ENCODE assay signal across 19 cellular contexts in the genomic region with DNA sequence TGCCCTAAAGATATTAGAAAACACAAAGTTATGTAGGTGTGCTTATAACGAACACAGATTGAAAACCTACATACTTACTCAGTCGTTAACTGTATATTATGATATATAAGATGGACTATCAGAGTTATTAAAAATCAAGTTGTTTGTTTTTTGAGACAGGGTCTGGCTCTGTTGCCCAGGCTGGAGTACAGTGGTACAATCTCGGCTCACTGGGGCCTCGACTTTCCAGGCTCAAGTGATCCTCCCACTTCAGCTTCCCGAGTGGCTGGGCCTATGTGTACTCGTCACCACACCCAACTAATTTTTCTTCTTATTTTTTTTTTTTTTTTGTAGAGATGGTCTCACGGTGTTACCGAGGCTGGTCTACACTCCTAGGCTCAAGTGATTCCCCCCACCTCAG.
"Had no signal": no experiment of that assay in that cellular context is flagged by ENCODE, and none has a peak within 500 bp of the region (broad histone marks: within the 10 kb centered on the region; RNA-seq: fewer than 3 reads in every experiment).

No MANE protein-coding gene starts in this region.

- H3K9me3 ChIP-seq: heart left ventricle, left lung, lower lobe of right lung, neutrophil, stomach, thoracic aorta, transverse colon had no signal

- H3K36me3 ChIP-seq: heart left ventricle, left lung, lower lobe of right lung, neutrophil, stomach, thoracic aorta, transverse colon had no signal

- H3K9me3 Mint-ChIP-seq: immature natural killer cell, memory B cell, naive B cell had no signal

- H3K4me3 Mint-ChIP-seq: immature natural killer cell, memory B cell, naive B cell had no signal

- H3K36me3 Mint-ChIP-seq: immature natural killer cell, memory B cell, naive B cell had no signal

- H3K27me3 ChIP-seq: dorsolateral prefrontal cortex, heart left ventricle, left lung, neutrophil, stomach, transverse colon had no signal

- DNase-seq: cortex of kidney; dorsolateral prefrontal cortex; effector CD8-positive, alpha-beta T cell; heart left ventricle; immature natural killer cell; left lung; lower lobe of right lung; naive B cell; posterior cingulate gyrus; right cardiac atrium; small intestine; stimulated activated CD4-positive, alpha-beta T cell treated with anti-CD3 and anti-CD28 coated beads, Interleukin-12 subunit alpha, Interleukin-12 subunit beta, amount 100 ng/mL, for 4 hours; stimulated activated naive CD4-positive, alpha-beta T cell; stomach; substantia nigra; transverse colon had no signal

- H3K4me3 ChIP-seq: dorsolateral prefrontal cortex, heart left ventricle, left lung, lower lobe of right lung, stomach, thoracic aorta, transverse colon had no signal

- H3K4me1 Mint-ChIP-seq: naive B cell had no signal

- H3K27ac ChIP-seq: dorsolateral prefrontal cortex, left lung, lower lobe of right lung, neutrophil, stomach, thoracic aorta, transverse colon had no signal

- H3K27ac Mint-ChIP-seq: immature natural killer cell, memory B cell, naive B cell had no signal
